ENCODE assay signal across 9 cellular contexts in genomic region chr17:49576906-49577650, GRCh38. TPM values are rescaled to one million over a fixed set of nuclear protein-coding genes. Genes with fewer than 3 reads are reported as not detected.
A peak's percentile ranks its signal among the peaks of the same experiment; 100 is the strongest.
DNase-seq lines count a peak whose midpoint lies in the region; ATAC-seq, FAIRE-seq and TF ChIP-seq lines count a peak whose summit lies in the region.
"Had no signal": no experiment of that assay in that cellular context is flagged by ENCODE, and none has a peak within 500 bp of the region (broad histone marks: within the 10 kb centered on the region; RNA-seq: fewer than 3 reads in every experiment).

No MANE protein-coding gene starts in this region.

- H3K27me3 ChIP-seq in WERI-Rb-1 (ENCODE audit: insufficient read depth, low read depth, severe bottlenecking): peaks cover 5% of the 10 kb centered on the region
- no peaks in the 10 kb centered on the region for H3K27me3 ChIP-seq in prostate gland (replicated peaks; ENCODE audit: insufficient read depth)
- peaks cover 5 to 13% of the 10 kb centered on the region in 2 donors for H3K27me3 ChIP-seq in small intestine (ENCODE audit: control insufficient read depth in 2 of 2, insufficient read depth in 2 of 2, low read length in 2 of 2)

- TF ChIP-seq POLR2A in prostate gland (IDR thresholded peaks at IDR 0.05): no peak

- peak overlapping the region; percentile 48 for H3K27ac Mint-ChIP-seq in glutamatergic neuron (ENCODE audit: unreplicated experiment)

- CTCF ChIA-PET in GM10248 (lab: Yijun Ruan, JAX): interaction anchor here (0.8 to 20.7 kb wide), 7 partner anchors 9 to 420 kb away, joined by 3 to 880 read pairs (median 5); partner anchors contain the start of gene SLC35B1

- no peak for TF ChIP-seq CTCF in WERI-Rb-1 (IDR thresholded peaks at IDR 0.05; ENCODE audit: low read depth, low read length)
- TF ChIP-seq CTCF in glutamatergic neuron (IDR thresholded peaks at IDR 0.05; ENCODE audit: partially characterized antibody, unreplicated experiment): no peak
- no peak for TF ChIP-seq CTCF in prostate gland (IDR thresholded peaks at IDR 0.05)
- no peak for TF ChIP-seq CTCF in GM10248 (IDR thresholded peaks at IDR 0.05; ENCODE audit: control extremely low read depth, extremely low read depth, low read depth, missing control alignments)

- H3K4me3 ChIP-seq in WERI-Rb-1 (ENCODE audit: low read depth, low read length) (peak overlapping the region; percentile 71), prostate gland (peak overlapping the region; percentile 50 to 58), small intestine (ENCODE audit: low read depth in 1 of 2, low read length in 2 of 2) (peak overlapping the region in 1 of 2 donors; percentile 53)

- peaks cover 2% of the 10 kb centered on the region for H3K27me3 Mint-ChIP-seq in glutamatergic neuron (ENCODE audit: unreplicated experiment)

- POLR2A ChIA-PET in GM10248 (lab: Yijun Ruan, JAX): no interaction called here

- no peaks in the 10 kb centered on the region for H3K9me3 ChIP-seq in WERI-Rb-1 (ENCODE audit: severe bottlenecking)
- no peaks in the 10 kb centered on the region for H3K9me3 ChIP-seq in prostate gland
- no peaks in the 10 kb centered on the region for H3K9me3 ChIP-seq in small intestine (ENCODE audit: control insufficient read depth, low read depth)

- no peak for FAIRE-seq in small intestine (lab: Jason Lieb, UNC)
- FAIRE-seq: GM18507 had no signal

- DNase-seq in EH (ENCODE audit: low read depth): peak; percentile 19
- DNase-seq in WERI-Rb-1: no peak
- DNase-seq in glutamatergic neuron: no peak
- DNase-seq in prostate gland (ENCODE audit: low spot score): no peak
- DNase-seq in GM10248 (ENCODE audit: extremely low spot score): no peak
- DNase-seq in NCI-H187 treated with DMSO at 0.1 percent for 48 hours (lab: John Stamatoyannopoulos, UW): no peak
- no peak for DNase-seq in small intestine

- peaks cover 4% of the 10 kb centered on the region for H3K9me3 Mint-ChIP-seq in glutamatergic neuron (ENCODE audit: unreplicated experiment)

- H3K36me3 ChIP-seq in WERI-Rb-1: no peaks in the 10 kb centered on the region; the same call in 1 of the 2 replicates
- H3K36me3 ChIP-seq in prostate gland: no peaks in the 10 kb centered on the region
- H3K36me3 ChIP-seq in small intestine (ENCODE audit: control insufficient read depth in 2 of 2, insufficient read depth in 2 of 2, low read length in 2 of 2): no peaks in the 10 kb centered on the region

- no peaks in the 10 kb centered on the region for H3K36me3 Mint-ChIP-seq in glutamatergic neuron (ENCODE audit: unreplicated experiment)

- H3K4me3 Mint-ChIP-seq in glutamatergic neuron (ENCODE audit: unreplicated experiment): peak overlapping the region; percentile 87

- no peak overlapping the region for H3K27ac ChIP-seq in WERI-Rb-1
- peak overlapping the region; percentile 67 to 77 for H3K27ac ChIP-seq in prostate gland
- peak overlapping the region in 1 of 2 donors; percentile 1 for H3K27ac ChIP-seq in small intestine (ENCODE audit: low read depth in 1 of 2, low read length in 1 of 2)

- WGBS in prostate gland: 15% methylated on average over 24 of the region's 24 CpGs
- WGBS in small intestine, 3 donors: 15 to 19% (median 18%) methylated on average over 24 of the region's 24 CpGs

- ATAC-seq in HG03159 (IDR thresholded peaks at IDR 0.05; ENCODE audit: unreplicated experiment): no peak

- peaks cover 25% of the 10 kb centered on the region for H3K4me1 Mint-ChIP-seq in glutamatergic neuron (ENCODE audit: low read depth, unreplicated experiment)

- intact Hi-C loops in prostate gland (cut with DNase I): loop anchor here (5.0 kb wide), 1 partner anchor 40 kb away; no protein-coding TSS in a partner anchor

- H3K4me1 ChIP-seq in prostate gland (replicated peaks) (no peaks in the 10 kb centered on the region), small intestine (ENCODE audit: control insufficient read depth in 2 of 2, insufficient read depth in 1 of 2, low read depth in 1 of 2, low read length in 1 of 2) (peaks cover 3 to 4% of the 10 kb centered on the region in 2 donors)

RNA-seq across cellular contexts. Expression of gene NXPH3, which starts 1.4 kb away (rescaled TPM):
- total RNA-seq in glutamatergic neuron (ENCODE audit: unreplicated experiment) (2.0 TPM), prostate gland (10 to 100 TPM in 1 of 2 donors, 1 to 10 TPM in 1; 4.7 to 15.5 TPM)
- 1 to 10 TPM in 1 of 3 donors, not detected in 2; 2.3 TPM for polyA plus RNA-seq in small intestine
